ENCODE assay signal across 1 cellular context in genomic region chr10:13115832-13116793, GRCh38.
TF ChIP-seq lines count a peak whose summit lies in the region.

No MANE protein-coding gene starts in this region.

TF ChIP-seq in WTC11, 78 proteins besides CTCF, POLR2A, EP300 and RAD21 (continued from another document):
- no peak for TF ChIP-seq ZNF281 (CRISPR knock-in tag; IDR thresholded peaks at IDR 0.05)
- no peak for TF ChIP-seq ZNF396 (CRISPR knock-in tag; IDR thresholded peaks at IDR 0.05; ENCODE audit: borderline replicate concordance)
- no peak for TF ChIP-seq NFE2L1 (CRISPR knock-in tag; IDR thresholded peaks at IDR 0.05)
- TF ChIP-seq GRHL2 (CRISPR knock-in tag; IDR thresholded peaks at IDR 0.05; ENCODE audit: insufficient replicate concordance, severe bottlenecking): no peak
- no peak for TF ChIP-seq CBFB (CRISPR knock-in tag; IDR thresholded peaks at IDR 0.05; ENCODE audit: low read depth)
- TF ChIP-seq OVOL2 (CRISPR knock-in tag; IDR thresholded peaks at IDR 0.05; ENCODE audit: borderline replicate concordance): no peak
- TF ChIP-seq ZNF263 (CRISPR knock-in tag; IDR thresholded peaks at IDR 0.05; ENCODE audit: low read depth): no peak
- no peak for TF ChIP-seq ZMAT4 (CRISPR knock-in tag; IDR thresholded peaks at IDR 0.05)
- TF ChIP-seq PRDM15 (CRISPR knock-in tag; IDR thresholded peaks at IDR 0.05): no peak
- TF ChIP-seq MAX (CRISPR knock-in tag; IDR thresholded peaks at IDR 0.05): no peak
- TF ChIP-seq USF1 (CRISPR knock-in tag; IDR thresholded peaks at IDR 0.05): no peak
- TF ChIP-seq CDX4 (CRISPR knock-in tag; IDR thresholded peaks at IDR 0.05; ENCODE audit: borderline replicate concordance): no peak
